Comparison of ENCODE assay signal across 27 cellular contexts in the genomic region with DNA sequence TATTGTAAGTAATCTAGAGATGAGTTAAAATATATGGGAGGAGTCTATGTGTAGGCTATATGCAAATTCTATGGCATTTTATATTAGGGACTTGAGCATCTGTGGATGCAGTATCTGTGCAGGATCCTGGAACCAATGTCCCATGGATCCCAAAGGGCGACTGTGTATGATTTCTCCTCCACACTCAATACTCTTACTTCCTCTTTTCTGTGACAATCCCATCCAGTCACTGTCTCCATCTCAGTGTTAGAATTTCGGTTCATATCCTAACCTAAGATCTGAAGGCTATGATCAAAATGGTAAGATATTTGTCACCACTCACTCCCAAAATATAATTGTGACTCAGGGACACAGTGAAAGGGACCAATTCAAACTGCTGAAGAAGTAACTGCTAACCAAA.
"Had no signal": no experiment of that assay in that cellular context is flagged by ENCODE, and none has a peak within 500 bp of the region (broad histone marks: within the 10 kb centered on the region; RNA-seq: fewer than 3 reads in every experiment).

No MANE protein-coding gene starts in this region.

- H3K27me3 Mint-ChIP-seq: activated CD4-positive, alpha-beta memory T cell treated with anti-CD3 and anti-CD28 coated beads for 36 hours; activated CD4-positive, alpha-beta T cell treated with anti-CD3 and anti-CD28 coated beads, Interleukin-2, amount 10 ng/mL, durations not matched to agents 7 days and 5 days; activated naive CD8-positive, alpha-beta T cell had no signal

- H3K27ac ChIP-seq: brain microvascular endothelial cell, KMS-11, SJSA1 had no signal

- ATAC-seq: activated T-cell treated with anti-CD3 and anti-CD28 coated beads, Interleukin-2, amount 50 U/mL, for 4 hours; SK-N-SH treated with all-trans-retinoic acid at 6 μM for 48 hours had no signal

- H3K27me3 ChIP-seq: brain microvascular endothelial cell, SJSA1 had no signal

- DNase-seq: activated B cell treated with CpG ODN at 0.5 μM for 24 hours; activated CD4-positive, alpha-beta memory T cell treated with anti-CD3 and anti-CD28 coated beads for 36 hours; activated CD4-positive, alpha-beta T cell treated with anti-CD3 and anti-CD28 coated beads for 1 hour; activated CD4-positive, alpha-beta T cell treated with anti-CD3 and anti-CD28 coated beads, Interleukin-2, amount 10 ng/mL, durations not matched to agents 7 days and 5 days; activated CD8-positive, alpha-beta memory T cell treated with anti-CD3 and anti-CD28 coated beads for 24 hours; activated effector memory CD4-positive, alpha-beta T cell treated with anti-CD3 and anti-CD28 coated beads, Interleukin-2, amount 50 U/mL, for 16 hours; activated naive CD4-positive, alpha-beta T cell treated with Interleukin-2 at 50 U/mL for 16 hours; activated T-cell treated with anti-CD3 and anti-CD28 coated beads, Interleukin-2, amount 50 U/mL, for 4 hours; amygdala; brain microvascular endothelial cell; cerebellar nuclear complex; NCI-H1105; NCI-H1436; NCI-H1694 treated with DMSO at 0.1 percent for 48 hours; NCI-H2029 treated with DMSO at 0.1 percent for 48 hours; NCI-H345; NCI-H510A; NCI-H526 treated with DMSO at 0.1 percent for 48 hours; NCI-H82; RPMI8226 had no signal

- H3K36me3 Mint-ChIP-seq: activated CD4-positive, alpha-beta memory T cell treated with anti-CD3 and anti-CD28 coated beads for 36 hours had no signal

- H3K36me3 ChIP-seq: brain microvascular endothelial cell, SJSA1 had no signal

- H3K4me3 Mint-ChIP-seq: activated B cell treated with CpG ODN at 0.5 μM for 24 hours; activated CD4-positive, alpha-beta memory T cell treated with anti-CD3 and anti-CD28 coated beads for 36 hours; activated CD4-positive, alpha-beta T cell treated with anti-CD3 and anti-CD28 coated beads, Interleukin-2, amount 10 ng/mL, durations not matched to agents 7 days and 5 days; activated naive CD8-positive, alpha-beta T cell; activated T-cell treated with anti-CD3 and anti-CD28 coated beads, Interleukin-2, amount 50 U/mL, for 4 hours; T-helper 1 cell treated with Interleukin-12 subunit alpha and Interleukin-12 subunit beta and Interleukin-4 antibody, amounts not matched to agents 30 μg/mL and 1 μg/mL, for 36 hours had no signal

- FAIRE-seq: colon, TTC549 had no signal

- H3K27ac Mint-ChIP-seq: activated B cell treated with CpG ODN at 0.5 μM for 24 hours; activated CD4-positive, alpha-beta memory T cell treated with anti-CD3 and anti-CD28 coated beads for 36 hours; activated CD4-positive, alpha-beta T cell treated with anti-CD3 and anti-CD28 coated beads, Interleukin-2, amount 10 ng/mL, durations not matched to agents 7 days and 5 days; activated naive CD8-positive, alpha-beta T cell; T-helper 1 cell treated with Interleukin-12 subunit alpha and Interleukin-12 subunit beta and Interleukin-4 antibody, amounts not matched to agents 30 μg/mL and 1 μg/mL, for 36 hours had no signal

- H3K4me1 ChIP-seq: SJSA1 had no signal

- H3K4me3 ChIP-seq: SJSA1 had no signal

- H3K9me3 Mint-ChIP-seq: activated B cell treated with CpG ODN at 0.5 μM for 24 hours; activated CD4-positive, alpha-beta memory T cell treated with anti-CD3 and anti-CD28 coated beads for 36 hours had no signal

- H3K4me2 ChIP-seq: KMS-11 had no signal

- H3K9ac ChIP-seq: KMS-11 had no signal

- H3K9me3 ChIP-seq: SJSA1 had no signal
